In the genomic region with DNA sequence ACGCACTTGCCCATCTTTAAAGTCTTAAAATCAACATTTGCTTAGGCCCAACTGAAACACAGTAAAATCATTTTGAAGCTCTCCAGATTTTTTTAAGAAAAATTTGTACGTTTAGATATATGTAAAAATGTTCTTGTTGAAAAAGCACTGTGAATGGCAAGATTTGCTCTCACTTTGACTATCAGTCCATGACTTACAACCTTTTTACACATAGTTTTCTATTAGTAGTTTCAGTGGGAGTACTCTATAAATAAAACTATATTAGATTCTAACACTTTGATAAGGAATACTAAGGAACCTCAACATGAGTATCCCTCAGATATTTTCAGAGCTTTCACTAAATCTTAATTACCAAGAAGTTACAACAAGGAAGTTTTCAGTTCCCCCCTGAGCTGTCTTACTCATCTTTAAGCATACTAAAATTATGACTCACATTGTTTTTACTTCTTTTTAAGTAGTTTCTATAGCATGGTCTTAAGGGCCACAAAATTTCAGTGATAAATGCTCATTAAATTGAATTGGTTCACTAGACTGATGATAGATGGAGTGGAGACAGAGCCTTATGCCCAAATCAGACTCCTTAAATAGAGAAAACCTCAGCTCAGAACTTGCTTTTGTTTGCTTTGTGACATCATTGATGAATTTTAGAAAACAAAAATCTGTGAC, we compare ENCODE assay signal across 10 cellular contexts. TPM values are rescaled to one million over a fixed set of nuclear protein-coding genes. Genes with fewer than 3 reads are reported as not detected.
A peak's percentile ranks its signal among the peaks of the same experiment; 100 is the strongest.
DNase-seq lines count a peak whose midpoint lies in the region; ATAC-seq and TF ChIP-seq lines count a peak whose summit lies in the region.
"Had no signal": no experiment of that assay in that cellular context is flagged by ENCODE, and none has a peak within 500 bp of the region (broad histone marks: within the 10 kb centered on the region; RNA-seq: fewer than 3 reads in every experiment).

No MANE protein-coding gene starts in this region.

- TF ChIP-seq CTCF in gastroesophageal sphincter (IDR thresholded peaks at IDR 0.05): no peak

- TF ChIP-seq EP300 in gastroesophageal sphincter (IDR thresholded peaks at IDR 0.05): no peak

- no peaks in the 10 kb centered on the region for H3K36me3 ChIP-seq in gastroesophageal sphincter
- H3K36me3 ChIP-seq: neutrophil had no signal

- peaks cover 0 to 4% of the 10 kb centered on the region in 2 donors for H3K36me3 Mint-ChIP-seq in activated naive CD4-positive, alpha-beta T cell treated with anti-CD3 and anti-CD28 coated beads, Interleukin-2, amount 50 U/mL, for 72 hours
- no peaks in the 10 kb centered on the region for H3K36me3 Mint-ChIP-seq in activated naive CD4-positive, alpha-beta T cell treated with anti-CD3 and anti-CD28 coated beads, Interleukin-2, amount 10 ng/mL, durations not matched to agents 7 days and 5 days
- H3K36me3 Mint-ChIP-seq: CD4-positive, CD25-positive, alpha-beta regulatory T cell had no signal

- H3K27ac Mint-ChIP-seq in activated naive CD4-positive, alpha-beta T cell treated with anti-CD3 and anti-CD28 coated beads, Interleukin-2, amount 50 U/mL, for 72 hours: peak overlapping the region in 1 of 2 donors; percentile 17
- H3K27ac Mint-ChIP-seq in activated naive CD4-positive, alpha-beta T cell treated with anti-CD3 and anti-CD28 coated beads, Interleukin-2, amount 10 ng/mL, durations not matched to agents 7 days and 5 days: no peak overlapping the region
- H3K27ac Mint-ChIP-seq: CD4-positive, CD25-positive, alpha-beta regulatory T cell had no signal

- no peaks in the 10 kb centered on the region for H3K4me1 ChIP-seq in gastroesophageal sphincter

- CTCF ChIA-PET in activated naive CD4-positive, alpha-beta T cell treated with anti-CD3 and anti-CD28 coated beads, Interleukin-2, amount 10 ng/mL, durations not matched to agents 7 days and 5 days (lab: Charles Lee): no interaction called here

- H3K4me3 Mint-ChIP-seq in activated naive CD4-positive, alpha-beta T cell treated with anti-CD3 and anti-CD28 coated beads, Interleukin-2, amount 10 ng/mL, durations not matched to agents 7 days and 5 days: no peak overlapping the region
- H3K4me3 Mint-ChIP-seq: CD4-positive, CD25-positive, alpha-beta regulatory T cell had no signal

- no peak overlapping the region for H3K4me3 ChIP-seq in gastroesophageal sphincter

- DNase-seq in activated naive CD4-positive, alpha-beta T cell treated with anti-CD3 and anti-CD28 coated beads, Interleukin-2, amount 50 U/mL, for 72 hours (ENCODE audit: low spot score in 2 of 2): no peak
- DNase-seq in activated naive CD4-positive, alpha-beta T cell treated with anti-CD3 and anti-CD28 coated beads, Interleukin-2, amount 10 ng/mL, durations not matched to agents 7 days and 5 days: no peak
- DNase-seq in amniotic stem cell (lab: John Stamatoyannopoulos, UW) (peak; percentile 3), GF-D8 (lab: John Stamatoyannopoulos, UW) (no peak), activated gamma-delta T cell treated with Interleukin-2 at 50 U/mL for 16 hours (no peak), iPS-NIHi7 (ENCODE audit: extremely low spot score) (no peak)
- DNase-seq: CD4-positive, CD25-positive, alpha-beta regulatory T cell had no signal

- no peak overlapping the region for H3K27ac ChIP-seq in gastroesophageal sphincter
- H3K27ac ChIP-seq: neutrophil had no signal

- H3K9me3 Mint-ChIP-seq in activated naive CD4-positive, alpha-beta T cell treated with anti-CD3 and anti-CD28 coated beads, Interleukin-2, amount 50 U/mL, for 72 hours: peaks cover 0 to 5% of the 10 kb centered on the region in 2 donors
- no peaks in the 10 kb centered on the region for H3K9me3 Mint-ChIP-seq in activated naive CD4-positive, alpha-beta T cell treated with anti-CD3 and anti-CD28 coated beads, Interleukin-2, amount 10 ng/mL, durations not matched to agents 7 days and 5 days

- peaks cover 6% of the 10 kb centered on the region for H3K4me1 Mint-ChIP-seq in activated naive CD4-positive, alpha-beta T cell treated with anti-CD3 and anti-CD28 coated beads, Interleukin-2, amount 10 ng/mL, durations not matched to agents 7 days and 5 days

- no peak for TF ChIP-seq POLR2A in gastroesophageal sphincter (IDR thresholded peaks at IDR 0.05)

- 78 to 97% methylated on average over 2 of the region's 2 CpGs for WGBS in gastroesophageal sphincter (ENCODE audit: low coverage in 1 of 2), 2 donors

- H3K27me3 Mint-ChIP-seq in activated naive CD4-positive, alpha-beta T cell treated with anti-CD3 and anti-CD28 coated beads, Interleukin-2, amount 10 ng/mL, durations not matched to agents 7 days and 5 days: no peaks in the 10 kb centered on the region

- no peaks in the 10 kb centered on the region for H3K9me3 ChIP-seq in gastroesophageal sphincter
- H3K9me3 ChIP-seq: neutrophil had no signal

- ATAC-seq in activated naive CD4-positive, alpha-beta T cell treated with anti-CD3 and anti-CD28 coated beads, Interleukin-2, amount 50 U/mL, for 72 hours: peak; percentile 37 to 96
- ATAC-seq in HG03159 (IDR thresholded peaks at IDR 0.05; ENCODE audit: unreplicated experiment) (peak; percentile 93), gastroesophageal sphincter (no peak)

- no peaks in the 10 kb centered on the region for H3K27me3 ChIP-seq in gastroesophageal sphincter
- H3K27me3 ChIP-seq: neutrophil had no signal

RNA-seq across cellular contexts. Expression of gene RAP2B, which starts 31.6 kb away (rescaled TPM):
- total RNA-seq in activated naive CD4-positive, alpha-beta T cell treated with anti-CD3 and anti-CD28 coated beads, Interleukin-2, amount 50 U/mL, for 72 hours: 10 to 100 TPM; 12.4 to 12.7 TPM
- 10 to 100 TPM; 11.5 to 14.7 (median 13.5) TPM for total RNA-seq in gastroesophageal sphincter
